In genomic region chr22:46735747-46736608, GRCh38 we compare ENCODE assay signal across 8 cellular contexts. TPM values are rescaled to one million over a fixed set of nuclear protein-coding genes. Genes with fewer than 3 reads are reported as not detected.
A peak's percentile ranks its signal among the peaks of the same experiment; 100 is the strongest.
DNase-seq lines count a peak whose midpoint lies in the region; ATAC-seq and TF ChIP-seq lines count a peak whose summit lies in the region.

No MANE protein-coding gene starts in this region.

- WGBS in heart left ventricle, 4 donors: 33 to 45% (median 36%) methylated on average over 8 to 13 of the region's 13 CpGs

- H3K9me3 ChIP-seq in T-helper 17 cell (ENCODE audit: control insufficient read depth, low read length, poor library complexity, severe bottlenecking) (no peaks in the 10 kb centered on the region), heart left ventricle (no peaks in the 10 kb centered on the region)

- peak; percentile 18 for DNase-seq in EL
- DNase-seq in T-helper 17 cell: no peak
- DNase-seq in heart left ventricle: no peak
- DNase-seq in retinal pigment epithelial cell (ENCODE audit: low read depth): no peak
- DNase-seq in NCI-H524 treated with DMSO at 0.1 percent for 48 hours (lab: John Stamatoyannopoulos, UW): no peak

- H3K36me3 Mint-ChIP-seq in T-helper 17 cell (ENCODE audit: low read depth): peaks cover 5% of the 10 kb centered on the region

- no peak for TF ChIP-seq POLR2A in heart left ventricle (IDR thresholded peaks at IDR 0.05)

- intact Hi-C loops in heart left ventricle (cut with DNase I): loop anchor here in 7 of 10 donors (5.0 kb wide), 3 partner anchors 49 to 174 kb away; no protein-coding TSS in a partner anchor

- peaks cover 45% of the 10 kb centered on the region for H3K4me1 Mint-ChIP-seq in T-helper 17 cell

- peak overlapping the region; percentile 99 for H3K27ac Mint-ChIP-seq in T-helper 17 cell

- H3K4me3 Mint-ChIP-seq in T-helper 17 cell: peak overlapping the region; percentile 100

- H3K27me3 Mint-ChIP-seq in T-helper 17 cell: no peaks in the 10 kb centered on the region

- peaks cover 0 to 12% (median 0%) of the 10 kb centered on the region in 9 donors for H3K36me3 ChIP-seq in heart left ventricle

- no peaks in the 10 kb centered on the region for H3K27me3 ChIP-seq in heart left ventricle

- H3K4me1 ChIP-seq in heart left ventricle: peaks cover 14 to 92% (median 76%) of the 10 kb centered on the region in 12 donors

- TF ChIP-seq CTCF in heart left ventricle (IDR thresholded peaks at IDR 0.05): no peak
- no peak for TF ChIP-seq CTCF in retinal pigment epithelial cell (conservative IDR thresholded peaks at IDR 0.05; ENCODE audit: low read depth, low read length)

- H3K4me3 ChIP-seq in heart left ventricle (peak overlapping the region in 11 of 12 donors; percentile 1 to 100 (median 88)), retinal pigment epithelial cell (ENCODE audit: low read length) (peak overlapping the region; percentile 76)

- H3K27ac ChIP-seq in heart left ventricle: peak overlapping the region; percentile 90 to 100 (median 98)

- ATAC-seq in T-helper 17 cell (no peak), heart left ventricle (peak in 1 of 4 donors; percentile 9), GM21381 (IDR thresholded peaks at IDR 0.05; ENCODE audit: unreplicated experiment) (no peak), GM19023 (IDR thresholded peaks at IDR 0.05; ENCODE audit: unreplicated experiment) (no peak), GM18498 (IDR thresholded peaks at IDR 0.05; ENCODE audit: unreplicated experiment) (no peak)

RNA-seq across cellular contexts. Expression of gene CERK, which starts 2.1 kb away (rescaled TPM):
- total RNA-seq in T-helper 17 cell: 100 to 1,000 TPM; 164 to 174 TPM
- total RNA-seq in heart left ventricle: 100 to 1,000 TPM in 1 of 9 donors, 10 to 100 TPM in 8; 52.6 to 125 (median 72.3) TPM
- polyA plus RNA-seq in heart left ventricle: 100 to 1,000 TPM in 1 of 2 donors, 10 to 100 TPM in 1; 17.8 to 114 TPM

RNA-seq across cellular contexts. Expression of gene TBC1D22A, which starts 26.5 kb away (rescaled TPM):
- total RNA-seq in T-helper 17 cell: 10 to 100 TPM; 42.1 to 43.8 TPM
- 10 to 100 TPM; 14.0 to 30.7 (median 18.6) TPM for total RNA-seq in heart left ventricle
- 10 to 100 TPM in 1 of 2 donors, 1 to 10 TPM in 1; 9.4 to 18.9 TPM for polyA plus RNA-seq in heart left ventricle
